8 cellular contexts compared by ENCODE assay signal in the genomic region with DNA sequence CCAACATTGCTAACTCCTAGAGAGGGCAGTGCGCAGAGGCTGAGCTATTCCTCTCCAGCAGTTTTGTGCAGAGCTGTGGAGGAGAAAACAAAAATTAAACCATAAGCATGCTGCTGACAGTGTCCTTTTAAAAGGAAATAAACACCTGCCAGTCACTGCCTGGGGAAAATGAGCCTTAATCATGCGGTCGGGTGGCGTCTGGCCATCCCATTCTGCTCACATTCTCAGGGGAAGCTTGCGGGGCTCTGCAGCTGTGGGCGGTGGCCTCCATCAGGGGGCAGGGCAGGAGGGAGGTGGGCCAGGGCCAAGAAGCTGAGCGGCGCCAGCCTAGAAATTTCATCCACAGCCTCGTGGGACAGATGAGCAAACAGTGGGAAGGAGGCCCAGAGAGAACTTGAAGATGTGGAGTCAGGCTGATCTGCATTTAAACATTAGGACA.
DNase-seq lines count a peak whose midpoint lies in the region; ATAC-seq, FAIRE-seq and TF ChIP-seq lines count a peak whose summit lies in the region.
"Had no signal": no experiment of that assay in that cellular context is flagged by ENCODE, and none has a peak within 500 bp of the region (broad histone marks: within the 10 kb centered on the region; RNA-seq: fewer than 3 reads in every experiment).

No MANE protein-coding gene starts in this region.

- H3K27me3 ChIP-seq in hepatocyte = no peaks in the 10 kb centered on the region
- H3K27me3 ChIP-seq in stomach smooth muscle (ENCODE audit: control insufficient read depth in 1 of 2, insufficient read depth in 2 of 2, low read length in 2 of 2) = peaks cover 0 to 3% of the 10 kb centered on the region in 2 donors

- WGBS in hepatocyte (ENCODE audit: low lambda C conversion rate, missing lambda C conversion rate) = 34% methylated on average over 9 of the region's 9 CpGs

- CTCF ChIA-PET in HEK293 (lab: Yijun Ruan, JAX) = interaction anchor here (1.6 to 2.9 kb wide), 2 partner anchors 83 to 85 kb away, joined by 3 to 14 read pairs; no protein-coding TSS in a partner anchor

- FAIRE-seq in urothelium cell line (lab: Jason Lieb, UNC) = no peak
- FAIRE-seq: TTC549 had no signal

- H3K79me2 ChIP-seq in hepatocyte = no peaks in the 10 kb centered on the region

- H4K20me1 ChIP-seq in hepatocyte (ENCODE audit: insufficient read depth, poor library complexity, severe bottlenecking) = no peaks in the 10 kb centered on the region

- H3K4me2 ChIP-seq in hepatocyte = no peak overlapping the region

- H3K4me1 ChIP-seq in HEK293 (ENCODE audit: control insufficient read depth, insufficient read depth, low read length) (no peaks in the 10 kb centered on the region; the same call in 1 of the 2 replicates), hepatocyte (ENCODE audit: insufficient read depth) (peaks cover 6% of the 10 kb centered on the region), stomach smooth muscle (ENCODE audit: control insufficient read depth, insufficient read depth, low read length) (peaks cover 11% of the 10 kb centered on the region)

- H3K27ac ChIP-seq in HEK293 (ENCODE audit: extremely low read depth, low read depth, low read length) (no peak overlapping the region), hepatocyte (no peak overlapping the region), stomach smooth muscle (ENCODE audit: low read length) (peak overlapping the region; percentile 11)

- ATAC-seq in GM21447 (IDR thresholded peaks at IDR 0.05; ENCODE audit: unreplicated experiment) = no peak

- POLR2A ChIA-PET in HEK293 (lab: Yijun Ruan, JAX) = no interaction called here

- peak; percentile 43 for DNase-seq in UCSD-AML1 (lab: John Stamatoyannopoulos, UW; ENCODE audit: unreplicated experiment)
- DNase-seq in hepatocyte (ENCODE audit: low spot score) = peak; percentile 52
- DNase-seq in stimulated activated naive CD4-positive, alpha-beta T cell (lab: John Stamatoyannopoulos, UW) = no peak
- DNase-seq in urothelium cell line (ENCODE audit: low spot score) = no peak

- H2AFZ ChIP-seq in hepatocyte = no peak overlapping the region

- H3K9ac ChIP-seq in stomach smooth muscle (ENCODE audit: low read length in 2 of 2) = no peak overlapping the region

- H3K9me2 ChIP-seq in hepatocyte (replicated peaks; ENCODE audit: insufficient read depth) = no peaks in the 10 kb centered on the region

- H3K4me3 ChIP-seq in HEK293 (ENCODE audit: low read depth, low read length) (no peak overlapping the region), hepatocyte (no peak overlapping the region), stomach smooth muscle (ENCODE audit: low read length in 2 of 2) (no peak overlapping the region)

- H3K36me3 ChIP-seq in HEK293 (ENCODE audit: control insufficient read depth in 2 of 2, insufficient read depth in 1 of 2, low read length in 2 of 2) (no peaks in the 10 kb centered on the region), hepatocyte (replicated peaks; ENCODE audit: insufficient read depth, low read depth) (no peaks in the 10 kb centered on the region), stomach smooth muscle (ENCODE audit: control insufficient read depth in 2 of 2, insufficient read depth in 2 of 2, low read length in 2 of 2) (no peaks in the 10 kb centered on the region)

- H3K9me3 ChIP-seq in HEK293 (ENCODE audit: control insufficient read depth, insufficient read depth, low read depth, low read length) = no peaks in the 10 kb centered on the region
- no peaks in the 10 kb centered on the region for H3K9me3 ChIP-seq in hepatocyte (ENCODE audit: low read depth)
- no peaks in the 10 kb centered on the region for H3K9me3 ChIP-seq in stomach smooth muscle (ENCODE audit: control insufficient read depth in 2 of 2, low read length in 2 of 2)

- no peak for TF ChIP-seq CTCF in HEK293 (tag by site-specific recombination; IDR thresholded peaks at IDR 0.05)
- TF ChIP-seq CTCF in hepatocyte (IDR thresholded peaks at IDR 0.05; ENCODE audit: poor library complexity) = no peak

TF ChIP-seq in HEK293, 187 proteins besides CTCF, POLR2A, EP300 and RAD21:
- TF ChIP-seq, protein P1, sequence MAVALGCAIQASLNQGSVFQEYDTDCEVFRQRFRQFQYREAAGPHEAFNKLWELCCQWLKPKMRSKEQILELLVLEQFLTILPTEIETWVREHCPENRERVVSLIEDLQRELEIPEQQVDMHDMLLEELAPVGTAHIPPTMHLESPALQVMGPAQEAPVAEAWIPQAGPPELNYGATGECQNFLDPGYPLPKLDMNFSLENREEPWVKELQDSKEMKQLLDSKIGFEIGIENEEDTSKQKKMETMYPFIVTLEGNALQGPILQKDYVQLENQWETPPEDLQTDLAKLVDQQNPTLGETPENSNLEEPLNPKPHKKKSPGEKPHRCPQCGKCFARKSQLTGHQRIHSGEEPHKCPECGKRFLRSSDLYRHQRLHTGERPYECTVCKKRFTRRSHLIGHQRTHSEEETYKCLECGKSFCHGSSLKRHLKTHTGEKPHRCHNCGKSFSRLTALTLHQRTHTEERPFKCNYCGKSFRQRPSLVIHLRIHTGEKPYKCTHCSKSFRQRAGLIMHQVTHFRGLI (tag by site-specific recombination; IDR thresholded peaks at IDR 0.05) = peak; percentile 71
- TF ChIP-seq ZFHX2 (tag by site-specific recombination; conservative IDR thresholded peaks at IDR 0.05) (peak; percentile 21; the same call in 1 of the 2 replicates), EGR2 (tag by site-specific recombination; IDR thresholded peaks at IDR 0.05; ENCODE audit: low read depth) (0 out of 2 replicates have a peak, but pooled peaks have one; percentile 6), ZNF837 (tag by site-specific recombination; IDR thresholded peaks at IDR 0.05) (no peak), ZBTB1 (tag by site-specific recombination; IDR thresholded peaks at IDR 0.05) (no peak), ZBTB48 (tag by site-specific recombination; IDR thresholded peaks at IDR 0.05) (no peak), ZNF354C (tag by site-specific recombination; IDR thresholded peaks at IDR 0.05; ENCODE audit: borderline replicate concordance, low read depth) (no peak), TRIM28 (IDR thresholded peaks at IDR 0.05; ENCODE audit: borderline replicate concordance, low read length) (0 out of 2 replicates have a peak, but pooled peaks have one; percentile 12)
- TF ChIP-seq, protein P2, sequence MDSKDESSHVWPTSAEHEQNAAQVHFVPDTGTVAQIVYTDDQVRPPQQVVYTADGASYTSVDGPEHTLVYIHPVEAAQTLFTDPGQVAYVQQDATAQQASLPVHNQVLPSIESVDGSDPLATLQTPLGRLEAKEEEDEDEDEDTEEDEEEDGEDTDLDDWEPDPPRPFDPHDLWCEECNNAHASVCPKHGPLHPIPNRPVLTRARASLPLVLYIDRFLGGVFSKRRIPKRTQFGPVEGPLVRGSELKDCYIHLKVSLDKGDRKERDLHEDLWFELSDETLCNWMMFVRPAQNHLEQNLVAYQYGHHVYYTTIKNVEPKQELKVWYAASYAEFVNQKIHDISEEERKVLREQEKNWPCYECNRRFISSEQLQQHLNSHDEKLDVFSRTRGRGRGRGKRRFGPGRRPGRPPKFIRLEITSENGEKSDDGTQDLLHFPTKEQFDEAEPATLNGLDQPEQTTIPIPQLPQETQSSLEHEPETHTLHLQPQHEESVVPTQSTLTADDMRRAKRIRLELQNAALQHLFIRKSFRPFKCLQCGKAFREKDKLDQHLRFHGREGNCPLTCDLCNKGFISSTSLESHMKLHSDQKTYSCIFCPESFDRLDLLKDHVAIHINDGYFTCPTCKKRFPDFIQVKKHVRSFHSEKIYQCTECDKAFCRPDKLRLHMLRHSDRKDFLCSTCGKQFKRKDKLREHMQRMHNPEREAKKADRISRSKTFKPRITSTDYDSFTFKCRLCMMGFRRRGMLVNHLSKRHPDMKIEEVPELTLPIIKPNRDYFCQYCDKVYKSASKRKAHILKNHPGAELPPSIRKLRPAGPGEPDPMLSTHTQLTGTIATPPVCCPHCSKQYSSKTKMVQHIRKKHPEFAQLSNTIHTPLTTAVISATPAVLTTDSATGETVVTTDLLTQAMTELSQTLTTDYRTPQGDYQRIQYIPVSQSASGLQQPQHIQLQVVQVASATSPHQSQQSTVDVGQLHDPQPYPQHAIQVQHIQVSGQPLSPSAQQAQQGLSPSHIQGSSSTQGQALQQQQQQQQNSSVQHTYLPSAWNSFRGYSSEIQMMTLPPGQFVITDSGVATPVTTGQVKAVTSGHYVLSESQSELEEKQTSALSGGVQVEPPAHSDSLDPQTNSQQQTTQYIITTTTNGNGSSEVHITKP (tag by site-specific recombination; IDR thresholded peaks at IDR 0.05) = peak; percentile 58
TF ChIP-seq in HEK293: peak in this region for 5.

Comparison
In these comparisons a context has a peak if more than half of its experiments do, and no peak if none do; other contexts are left out.
1. DNase-seq: peak in UCSD-AML1 (single experiment) and hepatocyte (single experiment); none in stimulated activated naive CD4-positive, alpha-beta T cell (0 of 6) and urothelium cell line (single experiment).